ENCODE assay signal across 1 cellular context in the genomic region with DNA sequence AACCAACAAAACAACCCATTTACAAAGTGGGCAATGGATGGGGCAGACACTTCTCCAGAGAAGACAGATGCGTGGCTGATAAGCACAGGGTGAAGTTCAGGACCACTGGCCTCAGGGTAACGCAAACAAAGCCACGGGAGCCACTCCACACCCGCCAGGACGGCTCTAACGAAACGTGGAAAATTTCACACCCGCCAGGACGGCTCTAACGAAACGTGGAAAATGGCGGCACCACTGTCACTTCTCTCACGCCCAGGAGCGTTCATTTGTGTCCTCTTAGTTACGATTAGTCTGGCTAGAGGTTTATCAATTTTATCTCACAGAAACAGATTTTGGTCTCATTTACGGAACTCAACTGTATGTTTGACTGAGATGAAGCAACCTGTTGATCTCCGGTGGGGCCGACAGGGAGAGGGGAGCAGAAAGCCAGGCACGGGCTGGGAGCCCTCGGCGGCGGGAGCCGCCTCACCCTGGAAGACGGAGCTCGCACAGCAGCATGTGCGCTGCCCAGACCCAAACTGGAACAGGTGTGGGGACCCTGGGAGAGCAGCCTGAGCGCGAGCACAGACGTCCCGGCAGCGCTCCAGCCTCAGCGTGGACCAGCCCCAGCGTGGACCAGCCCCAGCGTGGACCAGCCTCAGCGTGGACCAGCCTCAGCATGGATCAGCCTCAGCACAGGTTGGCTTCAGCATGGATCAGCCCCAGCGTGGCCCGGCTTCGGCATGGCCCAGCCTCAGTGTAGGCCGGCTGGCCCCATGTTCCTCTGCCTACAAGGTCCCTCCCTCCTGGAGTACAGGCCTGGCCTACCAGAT.
A peak's percentile ranks its signal among the peaks of the same experiment; 100 is the strongest.
TF ChIP-seq lines count a peak whose summit lies in the region.

No MANE protein-coding gene starts in this region.

TF ChIP-seq in K562, 482 proteins besides CTCF, POLR2A, EP300 and RAD21:
- TF ChIP-seq ZBTB33 (CRISPR knock-in tag; IDR thresholded peaks at IDR 0.05) = peak; percentile 61; the same call in 1 of the 2 replicates
- TF ChIP-seq, protein P1, sequence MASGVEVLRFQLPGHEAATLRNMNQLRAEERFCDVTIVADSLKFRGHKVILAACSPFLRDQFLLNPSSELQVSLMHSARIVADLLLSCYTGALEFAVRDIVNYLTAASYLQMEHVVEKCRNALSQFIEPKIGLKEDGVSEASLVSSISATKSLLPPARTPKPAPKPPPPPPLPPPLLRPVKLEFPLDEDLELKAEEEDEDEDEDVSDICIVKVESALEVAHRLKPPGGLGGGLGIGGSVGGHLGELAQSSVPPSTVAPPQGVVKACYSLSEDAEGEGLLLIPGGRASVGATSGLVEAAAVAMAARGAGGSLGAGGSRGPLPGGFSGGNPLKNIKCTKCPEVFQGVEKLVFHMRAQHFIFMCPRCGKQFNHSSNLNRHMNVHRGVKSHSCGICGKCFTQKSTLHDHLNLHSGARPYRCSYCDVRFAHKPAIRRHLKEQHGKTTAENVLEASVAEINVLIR (CRISPR knock-in tag; IDR thresholded peaks at IDR 0.05) = no peak
- TF ChIP-seq ZBTB2 (IDR thresholded peaks at IDR 0.05) = no peak
TF ChIP-seq in K562: peak in this region for 1.
